ENCODE assay signal across 14 cellular contexts in genomic region chr2:69242651-69243051, GRCh38.
DNase-seq lines count a peak whose midpoint lies in the region; ATAC-seq and TF ChIP-seq lines count a peak whose summit lies in the region.
"Had no signal": no experiment of that assay in that cellular context is flagged by ENCODE, and none has a peak within 500 bp of the region (broad histone marks: within the 10 kb centered on the region; RNA-seq: fewer than 3 reads in every experiment).

No MANE protein-coding gene starts in this region.

- no peaks in the 10 kb centered on the region for H3K4me1 ChIP-seq in psoas muscle
- H3K4me1 ChIP-seq: HAP-1 had no signal

- H3K27me3 ChIP-seq in psoas muscle (ENCODE audit: insufficient read depth in 3 of 3, low read length in 2 of 3), result no peaks in the 10 kb centered on the region
- H3K27me3 ChIP-seq: ovary had no signal

- intact Hi-C loops in psoas muscle (cut with DNase I), result no loop called here

- no peak overlapping the region for H3K27ac ChIP-seq in psoas muscle
- H3K27ac ChIP-seq: C4-2B, ovary had no signal

- ATAC-seq in psoas muscle, result peak in 3 of 4 donors; percentile 57 to 90 (median 60)
- no peak for ATAC-seq in HG02623 (IDR thresholded peaks at IDR 0.05; ENCODE audit: unreplicated experiment)

- in situ Hi-C loops in GM13977 (cut with MboI; ENCODE audit: low pct_unique_long_range_greater_than_20kb, low sequenced_read_pairs, unreplicated experiment), result no loop called here

- H3K36me3 ChIP-seq in psoas muscle (ENCODE audit: insufficient read depth in 1 of 2, low read depth in 1 of 2), result peaks cover 3 to 9% of the 10 kb centered on the region in 2 donors
- H3K36me3 ChIP-seq: HAP-1, ovary had no signal

- no peak for TF ChIP-seq CTCF in AG10803 (conservative IDR thresholded peaks at IDR 0.05; ENCODE audit: low read length)
- no peak for TF ChIP-seq CTCF in fibroblast of mammary gland (conservative IDR thresholded peaks at IDR 0.05; ENCODE audit: control insufficient read depth, insufficient read depth, low read depth, low read length)
- no peak for TF ChIP-seq CTCF in psoas muscle (IDR thresholded peaks at IDR 0.05)
- TF ChIP-seq CTCF in GM13977 (IDR thresholded peaks at IDR 0.05; ENCODE audit: extremely low read depth, insufficient read depth, missing control alignments), result no peak

- DNase-seq in AG10803 (ENCODE audit: low read depth) (peak; percentile 97), NCI-H82 (lab: John Stamatoyannopoulos, UW) (peak; percentile 73), fibroblast of mammary gland (ENCODE audit: low read depth) (peak; percentile 92), psoas muscle (no peak), GM13977 (ENCODE audit: low spot score) (no peak), T-helper 2 cell (no peak)
- DNase-seq in stimulated activated CD4-positive, alpha-beta T cell treated with anti-CD3 and anti-CD28 coated beads, Interleukin-1b, Interleukin-23, amount 100 ng/mL, for 48 hours, result no peak
- DNase-seq: effector CD8-positive, alpha-beta T cell; hypothalamus; NCI-H226; ovary had no signal

- H3K4me3 ChIP-seq in AG10803 (ENCODE audit: low read length) (no peak overlapping the region), fibroblast of mammary gland (ENCODE audit: control insufficient read depth, low read depth, low read length) (no peak overlapping the region), psoas muscle (no peak overlapping the region)
- H3K4me3 ChIP-seq: HAP-1, ovary had no signal

- H3K9me3 ChIP-seq in psoas muscle, result no peaks in the 10 kb centered on the region
- H3K9me3 ChIP-seq: HAP-1, ovary had no signal

- WGBS in psoas muscle, 3 donors, result 16 to 22% (median 18%) methylated on average over 7 of the region's 7 CpGs

Comparison
In these comparisons a context has a peak if more than half of its experiments do, and no peak if none do; other contexts are left out.
1. DNase-seq: peak in AG10803 (single experiment), NCI-H82 (single experiment) and fibroblast of mammary gland (single experiment); none in psoas muscle (0 of 2), GM13977 (single experiment), stimulated activated CD4-positive, alpha-beta T cell treated with anti-CD3 and anti-CD28 coated beads, Interleukin-1b, Interleukin-23, amount 100 ng/mL, for 48 hours (single experiment) and T-helper 2 cell (0 of 5).